In the genomic region with DNA sequence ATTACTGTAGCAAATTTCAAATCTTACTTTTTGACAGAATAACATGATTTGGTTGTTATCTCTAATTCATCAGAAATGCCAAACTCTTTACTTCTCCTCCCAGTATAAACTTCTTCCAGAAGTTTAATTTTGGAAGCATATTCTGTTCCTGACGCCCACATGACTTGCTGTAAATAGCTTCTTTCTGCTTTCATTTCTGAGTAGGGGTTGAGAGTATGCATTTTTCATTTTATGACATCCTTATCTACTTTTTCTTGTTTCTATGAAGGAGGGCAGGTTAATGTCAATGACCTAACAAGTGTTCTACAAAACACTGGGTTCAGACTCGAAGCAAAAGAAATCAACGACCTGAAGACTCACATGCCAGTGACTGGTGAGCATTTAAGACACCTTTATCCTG, we compare ENCODE assay signal across 34 cellular contexts. TPM values are rescaled to one million over a fixed set of nuclear protein-coding genes. Genes with fewer than 3 reads are reported as not detected.
"Had no signal": no experiment of that assay in that cellular context is flagged by ENCODE, and none has a peak within 500 bp of the region (broad histone marks: within the 10 kb centered on the region; RNA-seq: fewer than 3 reads in every experiment).

No MANE protein-coding gene starts in this region.

- H3K27me3 ChIP-seq: SJCRH30 had no signal

- H3K4me1 ChIP-seq: SJCRH30 had no signal

- DNase-seq: activated CD4-positive, alpha-beta memory T cell treated with anti-CD3 and anti-CD28 coated beads for 36 hours; activated CD4-positive, alpha-beta T cell treated with anti-CD3 and anti-CD28 coated beads for 36 hours; activated CD4-positive, alpha-beta T cell treated with anti-CD3 and anti-CD28 coated beads, Interleukin-2, amount 50 U/mL, for 1 hour; activated CD8-positive, alpha-beta memory T cell treated with anti-CD3 and anti-CD28 coated beads, Interleukin-2, amount 50 U/mL, for 48 hours; activated effector memory CD4-positive, alpha-beta T cell treated with Interleukin-2 at 50 U/mL for 16 hours; activated naive CD4-positive, alpha-beta T cell treated with anti-CD3 and anti-CD28 coated beads, Interleukin-2, amount 10 ng/mL, durations not matched to agents 7 days and 5 days; activated naive CD8-positive, alpha-beta T cell treated with anti-CD3 and anti-CD28 coated beads, Interleukin-2, amount 50 U/mL, for 24 hours; activated T-cell treated with anti-CD3 and anti-CD28 coated beads, Interleukin-2, amount 50 U/mL, for 48 hours; anterior cingulate cortex; central memory CD4-positive, alpha-beta T cell; Karpas-422; KBM-7; NCI-H1048; NCI-H1105 treated with DMSO at 0.1 percent for 48 hours; NCI-H1436; NCI-H1694; NCI-H2029; NCI-H2107; NCI-H2171; NCI-H510A; NCI-H526; NCI-H748 treated with DMSO at 0.1 percent for 48 hours; SHP77; SJCRH30; T1000 had no signal

- H3K27ac ChIP-seq: SJCRH30, SK-N-MC had no signal

- FAIRE-seq: bronchial epithelial cell, TTC549 had no signal

- ATAC-seq: activated CD4-positive, alpha-beta T cell treated with anti-CD3 and anti-CD28 coated beads for 36 hours; activated CD4-positive, CD25-positive, alpha-beta regulatory T cell treated with anti-CD3 and anti-CD28 coated beads, Interleukin-2, amount 50 U/mL, for 24 hours; activated naive CD8-positive, alpha-beta T cell treated with anti-CD3 and anti-CD28 coated beads, Interleukin-2, amount 50 U/mL, for 24 hours had no signal

- H3K4me3 ChIP-seq: SJCRH30, SK-N-MC had no signal

- H3K36me3 ChIP-seq: SJCRH30 had no signal

- H3K9me3 ChIP-seq: SJCRH30 had no signal

RNA-seq across cellular contexts. Expression of a gene that starts 36.6 kb away (rescaled TPM):
- total RNA-seq: activated CD4-positive, alpha-beta memory T cell treated with anti-CD3 and anti-CD28 coated beads for 36 hours; activated CD4-positive, alpha-beta T cell treated with anti-CD3 and anti-CD28 coated beads for 36 hours; bronchial epithelial cell; cerebellum; MCF 10A; OCI-LY7; RPMI7951; SJCRH30; T-helper 2 cell treated with Interferon-gamma antibody and Interleukin-4, amounts not matched to agents 100 ng/mL and 5 ng/mL, for 36 hours had no signal
